ENCODE assay signal across 8 cellular contexts in the genomic region with DNA sequence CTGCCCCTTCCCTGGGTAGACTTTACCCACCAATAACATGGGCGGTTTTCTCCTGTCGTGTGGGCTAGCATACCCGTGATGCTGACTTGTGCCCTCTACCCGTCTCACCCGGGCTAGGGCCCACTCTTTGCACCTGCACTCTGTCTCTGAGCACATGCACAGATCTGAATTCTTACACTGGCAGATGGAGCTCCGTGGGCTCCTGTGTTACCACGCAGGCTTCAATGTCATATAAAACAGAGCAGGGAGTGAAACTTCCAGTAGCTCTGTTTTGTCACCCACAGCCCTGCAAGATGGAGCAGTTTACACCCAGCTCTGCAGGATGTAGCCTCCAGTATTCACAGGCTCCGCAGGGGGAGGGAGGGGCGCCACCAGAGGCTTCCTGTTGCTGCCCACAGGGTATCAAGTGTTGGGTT. TPM values are rescaled to one million over a fixed set of nuclear protein-coding genes. Genes with fewer than 3 reads are reported as not detected.
DNase-seq lines count a peak whose midpoint lies in the region; ATAC-seq and TF ChIP-seq lines count a peak whose summit lies in the region.

No MANE protein-coding gene starts in this region.

- no peaks in the 10 kb centered on the region for H3K27me3 Mint-ChIP-seq in activated CD4-positive, alpha-beta memory T cell treated with anti-CD3 and anti-CD28 coated beads for 36 hours

- H3K27ac Mint-ChIP-seq in activated CD4-positive, alpha-beta memory T cell treated with anti-CD3 and anti-CD28 coated beads for 36 hours: peak overlapping the region; percentile 90

- peaks cover 31% of the 10 kb centered on the region; the same call in 1 of the 2 replicates for H4K20me1 ChIP-seq in SK-N-SH (ENCODE audit: insufficient read depth)

- no peak overlapping the region for H3K27ac ChIP-seq in SK-N-SH (ENCODE audit: low read depth in 2 of 2, low read length in 1 of 2)
- H3K27ac ChIP-seq in subcutaneous abdominal adipose tissue (ENCODE audit: low read depth, low read length): no peak overlapping the region
- peak overlapping the region in 1 of 4 donors; percentile 17 for H3K27ac ChIP-seq in tibial nerve

- intact Hi-C loops in activated CD4-positive, alpha-beta memory T cell treated with anti-CD3 and anti-CD28 coated beads for 36 hours (cut with micrococcal nuclease): loop anchor here (2.0 kb wide), 1 partner anchor 268 kb away; a partner anchor contains a TSS

- peaks cover 2% of the 10 kb centered on the region for H3K36me3 Mint-ChIP-seq in activated CD4-positive, alpha-beta memory T cell treated with anti-CD3 and anti-CD28 coated beads for 36 hours

- H3K4me3 ChIP-seq in SK-N-SH (ENCODE audit: low read depth in 2 of 2, low read length in 1 of 2) (no peak overlapping the region; a peak in 1 of 4 replicates), fibroblast of the aortic adventitia (ENCODE audit: low read depth, low read length) (peak overlapping the region; percentile 10), subcutaneous abdominal adipose tissue (ENCODE audit: low read depth in 1 of 5, low read length in 5 of 5) (peak overlapping the region in 4 of 5 donors; percentile 81 to 90 (median 84)), BE2C (ENCODE audit: low read depth, low read length) (no peak overlapping the region), tibial nerve (peak overlapping the region in 1 of 4 donors; percentile 71)

- H3K4me1 ChIP-seq in SK-N-SH (ENCODE audit: control insufficient read depth in 1 of 2, insufficient read depth in 2 of 2, low read depth in 1 of 2, low read length in 1 of 2) (peaks cover 17 to 19% of the 10 kb centered on the region in 2 experiments; a peak in 3 of 4 replicates), subcutaneous abdominal adipose tissue (ENCODE audit: control insufficient read depth in 5 of 5, insufficient read depth in 5 of 5, low read length in 5 of 5) (peaks cover 12 to 79% (median 77%) of the 10 kb centered on the region in 5 donors), BE2C (peaks cover 2% of the 10 kb centered on the region; the same call in 1 of the 2 replicates), tibial nerve (peaks cover 0 to 74% (median 35%) of the 10 kb centered on the region in 4 donors)

- H3K27me3 ChIP-seq in SK-N-SH (ENCODE audit: insufficient read depth): no peaks in the 10 kb centered on the region
- no peaks in the 10 kb centered on the region for H3K27me3 ChIP-seq in subcutaneous abdominal adipose tissue (ENCODE audit: control insufficient read depth in 5 of 5, insufficient read depth in 4 of 5, low read length in 5 of 5)
- H3K27me3 ChIP-seq in BE2C: no peaks in the 10 kb centered on the region
- H3K27me3 ChIP-seq in tibial nerve: no peaks in the 10 kb centered on the region

- no peak for TF ChIP-seq RAD21 in SK-N-SH (IDR thresholded peaks at IDR 0.05; ENCODE audit: low read length)

- TF ChIP-seq EP300 in SK-N-SH (IDR thresholded peaks at IDR 0.05; ENCODE audit: borderline replicate concordance in 1 of 2, low read depth in 1 of 2, low read length in 1 of 2): no peak
- no peak for TF ChIP-seq EP300 in tibial nerve (IDR thresholded peaks at IDR 0.05)

- H3K9me3 Mint-ChIP-seq in activated CD4-positive, alpha-beta memory T cell treated with anti-CD3 and anti-CD28 coated beads for 36 hours: no peaks in the 10 kb centered on the region

- CTCF ChIA-PET in SK-N-SH (lab: Yijun Ruan, JAX): interaction anchor here (0.8 to 17.7 kb wide), 8 partner anchors 16 to 184 kb away, joined by 3 to 423 read pairs (median 4); a partner anchor contains a TSS
- CTCF ChIA-PET in activated CD4-positive, alpha-beta memory T cell treated with anti-CD3 and anti-CD28 coated beads for 36 hours (lab: Charles Lee): interaction anchor here (1.6 to 15.3 kb wide), 7 partner anchors 16 to 110 kb away, joined by 4 to 346 read pairs (median 9); a partner anchor contains a TSS

- H3K79me2 ChIP-seq in SK-N-SH (ENCODE audit: insufficient read depth): peaks cover 62% of the 10 kb centered on the region

- no peak for ATAC-seq in SK-N-SH treated with all-trans-retinoic acid at 6 μM for 48 hours

- H3K4me1 Mint-ChIP-seq in activated CD4-positive, alpha-beta memory T cell treated with anti-CD3 and anti-CD28 coated beads for 36 hours (ENCODE audit: low read depth): peaks cover 79% of the 10 kb centered on the region

- H3K4me3 Mint-ChIP-seq in activated CD4-positive, alpha-beta memory T cell treated with anti-CD3 and anti-CD28 coated beads for 36 hours: peak overlapping the region; percentile 86

- POLR2A ChIA-PET in SK-N-SH (lab: Yijun Ruan, JAX): no interaction called here
- POLR2A ChIA-PET in activated CD4-positive, alpha-beta memory T cell treated with anti-CD3 and anti-CD28 coated beads for 36 hours (lab: Charles Lee): interaction anchor here (0.7 to 4.1 kb wide), 7 partner anchors 9 to 269 kb away, joined by 3 to 15 read pairs (median 4); no protein-coding TSS in a partner anchor

- DNase-seq in SK-N-SH (no peak), fibroblast of the aortic adventitia (ENCODE audit: low read depth) (no peak), EL (no peak), BE2C (no peak), tibial nerve (ENCODE audit: low spot score in 2 of 2) (no peak)
- DNase-seq in activated CD4-positive, alpha-beta memory T cell treated with anti-CD3 and anti-CD28 coated beads for 36 hours: peak; percentile 79

- H3K4me2 ChIP-seq in SK-N-SH: peak overlapping the region; percentile 99

- no peak for TF ChIP-seq POLR2A in tibial nerve (IDR thresholded peaks at IDR 0.05)

- H3K36me3 ChIP-seq in SK-N-SH (replicated peaks in 1 of 2; ENCODE audit: control insufficient read depth in 1 of 2, insufficient read depth in 2 of 2, low read length in 1 of 2): peaks cover 0 to 3% of the 10 kb centered on the region in 2 experiments
- H3K36me3 ChIP-seq in subcutaneous abdominal adipose tissue (ENCODE audit: control insufficient read depth in 5 of 5, insufficient read depth in 5 of 5, low read length in 5 of 5): peaks cover 0 to 6% (median 4%) of the 10 kb centered on the region in 5 donors
- H3K36me3 ChIP-seq in BE2C: no peaks in the 10 kb centered on the region
- no peaks in the 10 kb centered on the region for H3K36me3 ChIP-seq in tibial nerve

- TF ChIP-seq CTCF in SK-N-SH (IDR thresholded peaks at IDR 0.05) (no peak), fibroblast of the aortic adventitia (IDR thresholded peaks at IDR 0.05; ENCODE audit: insufficient read depth, low read length) (no peak), BE2C (IDR thresholded peaks at IDR 0.05; ENCODE audit: low read depth, low read length) (no peak), tibial nerve (IDR thresholded peaks at IDR 0.05) (no peak)

- no peaks in the 10 kb centered on the region for H3F3A ChIP-seq in SK-N-SH (replicated peaks; ENCODE audit: insufficient read depth)

- no peaks in the 10 kb centered on the region for H3K9me2 ChIP-seq in SK-N-SH

- H3K9ac ChIP-seq in SK-N-SH: no peak overlapping the region
- peak overlapping the region in 3 of 5 donors; percentile 35 to 77 (median 76) for H3K9ac ChIP-seq in subcutaneous abdominal adipose tissue (ENCODE audit: low read length in 5 of 5)

- no peak overlapping the region for H2AFZ ChIP-seq in SK-N-SH (ENCODE audit: low read depth)

- no peaks in the 10 kb centered on the region for H3K9me3 ChIP-seq in SK-N-SH
- H3K9me3 ChIP-seq in subcutaneous abdominal adipose tissue (ENCODE audit: control insufficient read depth in 5 of 5, low read length in 5 of 5): no peaks in the 10 kb centered on the region
- H3K9me3 ChIP-seq in BE2C: no peaks in the 10 kb centered on the region
- H3K9me3 ChIP-seq in tibial nerve: no peaks in the 10 kb centered on the region

- 91% methylated on average over 9 of the region's 9 CpGs for WGBS in SK-N-SH (ENCODE audit: low lambda C conversion rate)
- 48 to 55% methylated on average over 8 to 9 of the region's 9 CpGs for WGBS in tibial nerve, 2 donors

TF ChIP-seq in SK-N-SH treated with all-trans-retinoic acid at 6 μM for 48 hours, 23 proteins besides CTCF, POLR2A, EP300 and RAD21 (continues in another document):
- TF ChIP-seq BACH2 (CRISPR knock-in tag; IDR thresholded peaks at IDR 0.05; ENCODE audit: borderline replicate concordance): no peak
- TF ChIP-seq, protein P1, sequence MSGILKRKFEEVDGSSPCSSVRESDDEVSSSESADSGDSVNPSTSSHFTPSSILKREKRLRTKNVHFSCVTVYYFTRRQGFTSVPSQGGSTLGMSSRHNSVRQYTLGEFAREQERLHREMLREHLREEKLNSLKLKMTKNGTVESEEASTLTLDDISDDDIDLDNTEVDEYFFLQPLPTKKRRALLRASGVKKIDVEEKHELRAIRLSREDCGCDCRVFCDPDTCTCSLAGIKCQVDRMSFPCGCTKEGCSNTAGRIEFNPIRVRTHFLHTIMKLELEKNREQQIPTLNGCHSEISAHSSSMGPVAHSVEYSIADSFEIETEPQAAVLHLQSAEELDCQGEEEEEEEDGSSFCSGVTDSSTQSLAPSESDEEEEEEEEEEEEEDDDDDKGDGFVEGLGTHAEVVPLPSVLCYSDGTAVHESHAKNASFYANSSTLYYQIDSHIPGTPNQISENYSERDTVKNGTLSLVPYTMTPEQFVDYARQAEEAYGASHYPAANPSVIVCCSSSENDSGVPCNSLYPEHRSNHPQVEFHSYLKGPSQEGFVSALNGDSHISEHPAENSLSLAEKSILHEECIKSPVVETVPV (CRISPR knock-in tag; IDR thresholded peaks at IDR 0.05): no peak

RNA-seq across cellular contexts. Expression of a gene that starts 1.7 kb away (rescaled TPM):
- polyA plus RNA-seq in SK-N-SH (2012; rRNA removed): 23.9 and 33.2 TPM in 2 replicates
- 9.1 and 17.5 TPM in 2 replicates for polyA plus RNA-seq in SK-N-SH (2012; cell fraction: cytosol; rRNA removed)
- polyA plus RNA-seq in SK-N-SH (2012; cell fraction: nucleus; rRNA removed): 80.1 and 95.5 TPM in 2 replicates
- total RNA-seq in activated CD4-positive, alpha-beta memory T cell treated with anti-CD3 and anti-CD28 coated beads for 36 hours: 10 to 100 TPM; 85.3 to 88.7 TPM
- total RNA-seq in fibroblast of the aortic adventitia (ENCODE audit: low replicate concordance) (27.1 and 37.7 TPM in 2 replicates), tibial nerve (100 to 1,000 TPM in 1 of 4 donors, 10 to 100 TPM in 3; 41.2 to 105 (median 49.6) TPM)
- polyA plus RNA-seq in BE2C (2012; ENCODE audit: insufficient read depth, insufficient read length, low read depth): 74.7 TPM

RNA-seq across cellular contexts. Expression of a gene that starts 32.5 kb away (rescaled TPM):
- 1,545 and 2,395 TPM in 2 replicates for polyA plus RNA-seq in SK-N-SH (2012; rRNA removed)
- 1,392 and 2,174 TPM in 2 replicates for polyA plus RNA-seq in SK-N-SH (2012; cell fraction: cytosol; rRNA removed)
- 538 and 1,110 TPM in 2 replicates for polyA plus RNA-seq in SK-N-SH (2012; cell fraction: nucleus; rRNA removed)
- 1 to 10 TPM; 5.9 to 7.0 TPM for total RNA-seq in activated CD4-positive, alpha-beta memory T cell treated with anti-CD3 and anti-CD28 coated beads for 36 hours
- total RNA-seq in fibroblast of the aortic adventitia (ENCODE audit: low replicate concordance) (52.2 and 96.0 TPM in 2 replicates), tibial nerve (100 to 1,000 TPM in 1 of 4 donors, 10 to 100 TPM in 3; 48.1 to 107 (median 57.3) TPM)
- polyA plus RNA-seq in BE2C (2012; ENCODE audit: insufficient read depth, insufficient read length, low read depth): 215 TPM

RNA-seq across cellular contexts. Expression of a gene that starts 42.6 kb away (rescaled TPM):
- polyA plus RNA-seq in SK-N-SH (2012; rRNA removed): 0.13 and 0.26 TPM in 2 replicates
- polyA plus RNA-seq in SK-N-SH (2012; cell fraction: cytosol; rRNA removed): 0.08 and 0.18 TPM in 2 replicates
- 0.36 and 0.39 TPM in 2 replicates for polyA plus RNA-seq in SK-N-SH (2012; cell fraction: nucleus; rRNA removed)
- total RNA-seq in activated CD4-positive, alpha-beta memory T cell treated with anti-CD3 and anti-CD28 coated beads for 36 hours: not detected
- total RNA-seq in fibroblast of the aortic adventitia (ENCODE audit: low replicate concordance): not detected in 2 replicates
- not detected for polyA plus RNA-seq in BE2C (2012; ENCODE audit: insufficient read depth, insufficient read length, low read depth)
- total RNA-seq in tibial nerve: 1 to 10 TPM in 1 of 4 donors, not detected in 3; 1.2 TPM

Comparison
In these comparisons a context has a peak if more than half of its experiments do, and no peak if none do; other contexts are left out.
1. H3K4me3 ChIP-seq: peak in fibroblast of the aortic adventitia (single experiment) and subcutaneous abdominal adipose tissue (4 of 5); none in SK-N-SH (0 of 2) and BE2C (single experiment).